ENCODE assay signal across 16 cellular contexts in the genomic region with DNA sequence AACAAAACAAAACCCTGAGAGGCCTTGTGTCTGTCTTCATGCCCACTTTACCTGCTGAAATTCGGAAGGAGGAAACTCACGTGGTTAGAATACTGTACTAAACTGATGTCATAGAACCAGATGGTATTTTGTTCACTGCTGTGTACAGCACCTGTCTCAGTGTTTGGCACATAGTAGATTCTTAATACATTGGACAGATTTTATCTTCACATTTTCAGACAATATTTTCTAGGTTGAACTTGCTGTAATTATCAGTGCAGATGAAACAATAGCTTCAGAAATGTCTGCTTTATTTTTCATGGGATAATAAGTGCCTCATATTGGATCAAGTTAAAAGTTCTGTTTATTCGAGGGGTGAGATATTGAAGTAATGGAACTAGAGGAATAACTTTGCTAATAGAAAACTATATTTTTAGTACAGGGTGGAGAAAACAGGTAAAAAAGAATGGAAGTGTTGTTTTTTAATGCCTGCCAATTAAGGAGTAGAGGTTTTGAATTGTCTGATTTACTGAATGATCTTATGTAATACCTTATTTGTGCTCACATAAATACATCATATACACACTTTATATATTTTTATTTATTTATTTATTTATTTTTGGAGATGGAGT.
"Had no signal": no experiment of that assay in that cellular context is flagged by ENCODE, and none has a peak within 500 bp of the region (broad histone marks: within the 10 kb centered on the region; RNA-seq: fewer than 3 reads in every experiment).

No MANE protein-coding gene starts in this region.

- H3K27me3 Mint-ChIP-seq: activated CD4-positive, alpha-beta T cell treated with anti-CD3 and anti-CD28 coated beads for 36 hours; naive B cell; T-cell had no signal

- H3K27ac ChIP-seq: esophagus squamous epithelium, lower lobe of right lung, right atrium auricular region, transverse colon, WERI-Rb-1 had no signal

- H3K4me3 ChIP-seq: esophagus squamous epithelium, lower lobe of right lung, right atrium auricular region, SK-N-MC, transverse colon had no signal

- H3K4me1 ChIP-seq: esophagus squamous epithelium, lower lobe of right lung, right atrium auricular region, transverse colon had no signal

- ATAC-seq: activated CD4-positive, alpha-beta T cell treated with anti-CD3 and anti-CD28 coated beads for 36 hours; activated T-cell treated with anti-CD3 and anti-CD28 coated beads, Interleukin-2, amount 50 U/mL, for 4 hours; lower lobe of right lung; T-cell had no signal

- H3K9me3 Mint-ChIP-seq: activated T-cell treated with anti-CD3 and anti-CD28 coated beads, Interleukin-2, amount 50 U/mL, for 4 hours; immature natural killer cell; naive B cell; T-cell had no signal

- DNase-seq: activated CD4-positive, alpha-beta T cell treated with anti-CD3 and anti-CD28 coated beads for 36 hours; activated naive CD4-positive, alpha-beta T cell; activated T-cell treated with anti-CD3 and anti-CD28 coated beads, Interleukin-2, amount 50 U/mL, for 4 hours; esophagus squamous epithelium; foreskin fibroblast; glutamatergic neuron; immature natural killer cell; lower lobe of right lung; midbrain; naive B cell; small intestine; T-cell; transverse colon; WERI-Rb-1 had no signal

- H3K4me3 Mint-ChIP-seq: activated CD4-positive, alpha-beta T cell treated with anti-CD3 and anti-CD28 coated beads for 36 hours; activated T-cell treated with anti-CD3 and anti-CD28 coated beads, Interleukin-2, amount 50 U/mL, for 4 hours; immature natural killer cell; naive B cell; T-cell had no signal

- H3K9me3 ChIP-seq: esophagus squamous epithelium, lower lobe of right lung, right atrium auricular region, transverse colon had no signal

- H3K27ac Mint-ChIP-seq: activated CD4-positive, alpha-beta T cell treated with anti-CD3 and anti-CD28 coated beads for 36 hours had no signal

- H3K27me3 ChIP-seq: esophagus squamous epithelium, right atrium auricular region, transverse colon had no signal
